ENCODE assay signal across 8 cellular contexts in genomic region chr15:45458746-45459403, GRCh38.
DNase-seq lines count a peak whose midpoint lies in the region; ATAC-seq and TF ChIP-seq lines count a peak whose summit lies in the region.

No MANE protein-coding gene starts in this region.

- CTCF ChIA-PET in MCF 10A (lab: Yijun Ruan, JAX) = interaction anchor here (0.6 to 5.3 kb wide), 31 partner anchors 8 to 316 kb away, joined by 3 to 104 read pairs (median 4); partner anchors contain the start of gene BLOC1S6

- H3K9me3 Mint-ChIP-seq in MCF 10A (ENCODE audit: unreplicated experiment) = peaks cover 2% of the 10 kb centered on the region

- H3K4me3 Mint-ChIP-seq in MCF 10A (ENCODE audit: unreplicated experiment) = peak overlapping the region; percentile 72

- H3K27ac Mint-ChIP-seq in MCF 10A (ENCODE audit: low read depth, unreplicated experiment) = no peak overlapping the region

- H3K27me3 Mint-ChIP-seq in MCF 10A (ENCODE audit: insufficient read depth, unreplicated experiment) = no peaks in the 10 kb centered on the region

- DNase-seq in NCI-H146 treated with DMSO at 0.1 percent for 48 hours (lab: John Stamatoyannopoulos, UW; ENCODE audit: unreplicated experiment) (peak; percentile 17), UCSD-AML1 (lab: John Stamatoyannopoulos, UW; ENCODE audit: unreplicated experiment) (peak; percentile 51), MCF 10A (ENCODE audit: unreplicated experiment) (peak; percentile 75), islet precursor cell (peak; percentile 61)
- DNase-seq in stimulated activated CD4-positive, alpha-beta T cell treated with anti-CD3 and anti-CD28 coated beads, Interleukin-15, amount 100 ng/mL, for 1 hour (ENCODE audit: low read depth in 1 of 2, low spot score in 1 of 2) = peak; percentile 60 to 68

- POLR2A ChIA-PET in MCF 10A (lab: Yijun Ruan, JAX) = interaction anchor here (1.0 to 3.1 kb wide), 6 partner anchors 16 to 190 kb away, joined by 3 to 25 read pairs (median 5); partner anchors contain the start of gene BLOC1S6

- no TSS peak for BruUV-seq in MCF 10A (replicated peaks; lab: Mats Ljungman, UMichigan)

- no peaks in the 10 kb centered on the region for H3K36me3 Mint-ChIP-seq in MCF 10A (ENCODE audit: insufficient read depth, unreplicated experiment)

- ATAC-seq in GM19035 (IDR thresholded peaks at IDR 0.05; ENCODE audit: unreplicated experiment) (no peak), HG03108 (IDR thresholded peaks at IDR 0.05; ENCODE audit: unreplicated experiment) (no peak)

- intact Hi-C loops in MCF 10A (cut with micrococcal nuclease) = loop anchor here (1.0 to 5.0 kb wide), 4 partner anchors 64 to 332 kb away; partner anchors contain the start of genes DUOX1, DUOXA1 and SLC30A4

- H3K4me1 Mint-ChIP-seq in MCF 10A (ENCODE audit: insufficient read depth, unreplicated experiment) = peaks cover 26% of the 10 kb centered on the region

- TF ChIP-seq CTCF in GM12801 (IDR thresholded peaks at IDR 0.05; ENCODE audit: extremely low read depth, insufficient read length) (peak; percentile 78), MCF 10A (IDR thresholded peaks at IDR 0.05; ENCODE audit: unreplicated experiment) (peak; percentile 80)

Comparison
In these comparisons a context has a peak if more than half of its experiments do, and no peak if none do; other contexts are left out.
1. DNase-seq: peak in every context shown above with its lines; median percentile 75 in MCF 10A; 64 in stimulated activated CD4-positive, alpha-beta T cell treated with anti-CD3 and anti-CD28 coated beads, Interleukin-15, amount 100 ng/mL, for 1 hour; 61 in islet precursor cell; 51 in UCSD-AML1; 17 in NCI-H146 treated with DMSO at 0.1 percent for 48 hours.